In genomic region chr2:148552675-148553331, GRCh38 we compare ENCODE assay signal across 8 cellular contexts.
DNase-seq lines count a peak whose midpoint lies in the region; ATAC-seq and TF ChIP-seq lines count a peak whose summit lies in the region.

No MANE protein-coding gene starts in this region.

- no peaks in the 10 kb centered on the region for H3K79me2 ChIP-seq in SU-DHL-6 (ENCODE audit: insufficient read depth, low read length)

- H2AK5ac ChIP-seq in IMR-90 (ENCODE audit: low read depth, low read length), result no peak overlapping the region

- peak overlapping the region; percentile 89 for H3K4me2 ChIP-seq in IMR-90 (ENCODE audit: low read depth, low read length)
- peak overlapping the region; percentile 46 for H3K4me2 ChIP-seq in SU-DHL-6 (ENCODE audit: low read depth, low read length, poor library complexity, severe bottlenecking)

- H3K4me1 ChIP-seq in IMR-90 (ENCODE audit: control insufficient read depth, insufficient read depth, low read length), result no peaks in the 10 kb centered on the region
- H3K4me1 ChIP-seq in upper lobe of left lung, result no peaks in the 10 kb centered on the region

- no peaks in the 10 kb centered on the region for H3F3A ChIP-seq in SU-DHL-6 (ENCODE audit: insufficient read depth)

- no peak overlapping the region for H2BK5ac ChIP-seq in IMR-90 (ENCODE audit: low read depth, low read length, poor library complexity, severe bottlenecking)

- no peak overlapping the region for H2BK15ac ChIP-seq in IMR-90 (ENCODE audit: low read depth, low read length)

- H3K27me3 ChIP-seq in IMR-90 (ENCODE audit: control insufficient read depth, insufficient read depth, low read length) (no peaks in the 10 kb centered on the region; the same call in 1 of the 2 replicates), SU-DHL-6 (ENCODE audit: low read length) (no peaks in the 10 kb centered on the region), upper lobe of left lung (no peaks in the 10 kb centered on the region)

- intact Hi-C loops in IMR-90 (cut with micrococcal nuclease), result no loop called here

- H4K91ac ChIP-seq in IMR-90 (ENCODE audit: insufficient read depth, low read depth, low read length), result no peak overlapping the region

- no peaks in the 10 kb centered on the region for H3K9me1 ChIP-seq in IMR-90 (ENCODE audit: insufficient read depth, low read length)

- no peak overlapping the region for H3K4ac ChIP-seq in IMR-90 (ENCODE audit: low read depth, low read length)

- H3K23ac ChIP-seq in IMR-90 (ENCODE audit: low read depth, low read length), result no peak overlapping the region

- H2AK9ac ChIP-seq in IMR-90 (replicated peaks; ENCODE audit: low read depth, low read length, poor library complexity), result peak overlapping the region; percentile 21

- TF ChIP-seq POLR2A in IMR-90 (IDR thresholded peaks at IDR 0.05; ENCODE audit: low read depth, low read length), result no peak
- TF ChIP-seq POLR2A in upper lobe of left lung (IDR thresholded peaks at IDR 0.05), result no peak

- CTCF ChIA-PET in IMR-90 (lab: Yijun Ruan, JAX), result no interaction called here

- H3K79me1 ChIP-seq in IMR-90 (ENCODE audit: low read depth in 1 of 2, low read length in 2 of 2), result no peaks in the 10 kb centered on the region

- H2AFZ ChIP-seq in IMR-90 (replicated peaks; ENCODE audit: low read length, poor library complexity) (peak overlapping the region; percentile 77), SU-DHL-6 (ENCODE audit: low read depth, low read length, severe bottlenecking) (no peak overlapping the region)

- in situ Hi-C loops in IMR-90 (cut with MboI; ENCODE audit: low sequenced_read_pairs), result no loop called here

- H3K56ac ChIP-seq in IMR-90 (ENCODE audit: extremely low read depth, insufficient read depth, low read length), result no peak overlapping the region

- dilution Hi-C loops in IMR-90 (cut with HindIII; ENCODE audit: low sequenced_read_pairs, unreplicated experiment), result no loop called here

- 39% methylated on average over 4 of the region's 9 CpGs; no CpG with 5 or more reads in 1 of the 2 experiments for WGBS in IMR-90 (ENCODE audit: extremely low coverage in 2 of 2, insufficient read length in 1 of 2), 2 experiments
- WGBS in upper lobe of left lung, 2 donors, result 42 to 44% methylated on average over 9 of the region's 9 CpGs

- H3K9me2 ChIP-seq in SU-DHL-6 (replicated peaks; ENCODE audit: insufficient read depth, low read length), result no peaks in the 10 kb centered on the region

- ATAC-seq in IMR-90 (ENCODE audit: low read depth), result peak; percentile 65
- no peak for ATAC-seq in upper lobe of left lung (ENCODE audit: low FRiP score in 2 of 2)

- no peak overlapping the region for H3K27ac ChIP-seq in IMR-90 (ENCODE audit: insufficient read depth, low read length)
- no peak overlapping the region for H3K27ac ChIP-seq in SU-DHL-6 (ENCODE audit: low read depth, low read length)
- H3K27ac ChIP-seq in upper lobe of left lung, result peak overlapping the region in 3 of 4 donors; percentile 17 to 48 (median 27)

- peak overlapping the region; percentile 23 for H3K9ac ChIP-seq in IMR-90 (ENCODE audit: low read depth, low read length)
- H3K9ac ChIP-seq in SU-DHL-6 (ENCODE audit: low read length), result no peak overlapping the region

- H2BK20ac ChIP-seq in IMR-90 (ENCODE audit: low read depth, low read length), result no peak overlapping the region

- DNase-seq in activated naive CD4-positive, alpha-beta T cell treated with Interleukin-2 at 50 U/mL for 16 hours, result peak; percentile 30
- DNase-seq in activated naive CD4-positive, alpha-beta T cell (lab: John Stamatoyannopoulos, UW), result no peak
- DNase-seq in IMR-90 (peak; percentile 22), hepatic stellate cell (ENCODE audit: low spot score) (peak; percentile 22), upper lobe of left lung (no peak), iPS-NIHi11 (ENCODE audit: low spot score) (no peak), NCI-H226 (no peak)

- H4K5ac ChIP-seq in IMR-90 (ENCODE audit: low read depth, low read length), result no peak overlapping the region; the same call in 1 of the 2 replicates

- H3K14ac ChIP-seq in IMR-90 (replicated peaks; ENCODE audit: low read depth, low read length), result peak overlapping the region; percentile 25; the same call in 1 of the 2 replicates

- TF ChIP-seq CTCF in IMR-90 (conservative IDR thresholded peaks at IDR 0.05; ENCODE audit: low read depth, low read length), result no peak
- no peak for TF ChIP-seq CTCF in SU-DHL-6 (IDR thresholded peaks at IDR 0.05; ENCODE audit: insufficient read depth, low read length, poor library complexity, severe bottlenecking)
- TF ChIP-seq CTCF in upper lobe of left lung (IDR thresholded peaks at IDR 0.05), result no peak

- POLR2A ChIA-PET in IMR-90 (lab: Charles Lee; ENCODE audit: unreplicated experiment), result no interaction called here

- H3K18ac ChIP-seq in IMR-90 (ENCODE audit: low read depth, low read length), result no peak overlapping the region

- H3K36me3 ChIP-seq in IMR-90 (ENCODE audit: control insufficient read depth, insufficient read depth, low read length) (no peaks in the 10 kb centered on the region), SU-DHL-6 (ENCODE audit: low read length) (no peaks in the 10 kb centered on the region), upper lobe of left lung (no peaks in the 10 kb centered on the region)

- TF ChIP-seq EP300 in upper lobe of left lung (IDR thresholded peaks at IDR 0.05), result no peak

- no peak overlapping the region for H4K8ac ChIP-seq in IMR-90 (ENCODE audit: low read depth in 2 of 2, low read length in 2 of 2)

- H3K9me3 ChIP-seq in IMR-90 (ENCODE audit: control insufficient read depth, insufficient read depth, low read length), result no peaks in the 10 kb centered on the region
- H3K9me3 ChIP-seq in SU-DHL-6 (ENCODE audit: insufficient read depth, low read length), result no peaks in the 10 kb centered on the region
- H3K9me3 ChIP-seq in upper lobe of left lung, result no peaks in the 10 kb centered on the region

- H2BK120ac ChIP-seq in IMR-90 (ENCODE audit: low read depth, low read length), result no peak overlapping the region

- no TSS peak for BruUV-seq in IMR-90 (replicated peaks; lab: Mats Ljungman, UMichigan)

- TF ChIP-seq RAD21 in IMR-90 (IDR thresholded peaks at IDR 0.05; ENCODE audit: low read length), result no peak

- H4K20me1 ChIP-seq in IMR-90 (ENCODE audit: insufficient read depth, low read length) (no peaks in the 10 kb centered on the region), SU-DHL-6 (ENCODE audit: low read depth, low read length) (no peaks in the 10 kb centered on the region)

- H3K4me3 ChIP-seq in IMR-90 (ENCODE audit: insufficient read depth, low read depth, low read length) (peak overlapping the region; percentile 51), SU-DHL-6 (ENCODE audit: insufficient read depth, low read length, poor library complexity, severe bottlenecking) (peak overlapping the region; percentile 12), upper lobe of left lung (peak overlapping the region in 3 of 4 donors; percentile 30 to 51 (median 42))

TF ChIP-seq in IMR-90, 13 proteins besides CTCF, POLR2A, EP300 and RAD21:
- TF ChIP-seq ELK1 (IDR thresholded peaks at IDR 0.05; ENCODE audit: borderline replicate concordance, low read depth, low read length), result no peak
- TF ChIP-seq CEBPB (IDR thresholded peaks at IDR 0.05; ENCODE audit: low read depth, low read length), result no peak
- no peak for TF ChIP-seq USF2 (IDR thresholded peaks at IDR 0.05; ENCODE audit: low read depth, low read length)
- TF ChIP-seq MXI1 (IDR thresholded peaks at IDR 0.05; ENCODE audit: borderline replicate concordance, low read depth, low read length), result no peak
- no peak for TF ChIP-seq RFX5 (IDR thresholded peaks at IDR 0.05; ENCODE audit: low read depth, low read length)
- TF ChIP-seq MAZ (IDR thresholded peaks at IDR 0.05; ENCODE audit: borderline replicate concordance, low read depth, low read length), result no peak
- no peak for TF ChIP-seq RCOR1 (IDR thresholded peaks at IDR 0.05; ENCODE audit: insufficient replicate concordance, low read length)
- TF ChIP-seq NFE2L2 (IDR thresholded peaks at IDR 0.05; ENCODE audit: low read depth, low read length), result no peak
- TF ChIP-seq FOS (IDR thresholded peaks at IDR 0.05; ENCODE audit: low read depth, low read length), result no peak
- no peak for TF ChIP-seq BHLHE40 (IDR thresholded peaks at IDR 0.05; ENCODE audit: low read depth, low read length)
- TF ChIP-seq CHD1 (IDR thresholded peaks at IDR 0.05; ENCODE audit: low read depth, low read length), result no peak
- no peak for TF ChIP-seq SMC3 (IDR thresholded peaks at IDR 0.05; ENCODE audit: low read depth, low read length)
- no peak for TF ChIP-seq MAFK (IDR thresholded peaks at IDR 0.05; ENCODE audit: low read depth, low read length)
TF ChIP-seq in IMR-90: peak in this region for 0.

Comparison
In these comparisons a context has a peak if more than half of its experiments do, and no peak if none do; other contexts are left out.
1. DNase-seq: peak in activated naive CD4-positive, alpha-beta T cell treated with Interleukin-2 at 50 U/mL for 16 hours (single experiment), IMR-90 (single experiment) and hepatic stellate cell (single experiment); none in activated naive CD4-positive, alpha-beta T cell (0 of 4), upper lobe of left lung (0 of 2), iPS-NIHi11 (single experiment) and NCI-H226 (single experiment).
2. H3K27ac ChIP-seq: peak in upper lobe of left lung (3 of 4); none in IMR-90 (single experiment) and SU-DHL-6 (single experiment).
3. Peak in every context shown above with its lines, with median percentiles within 50 percentile points of each other: H3K4me3 ChIP-seq.